Comparison of ENCODE assay signal across 8 cellular contexts in the genomic region with DNA sequence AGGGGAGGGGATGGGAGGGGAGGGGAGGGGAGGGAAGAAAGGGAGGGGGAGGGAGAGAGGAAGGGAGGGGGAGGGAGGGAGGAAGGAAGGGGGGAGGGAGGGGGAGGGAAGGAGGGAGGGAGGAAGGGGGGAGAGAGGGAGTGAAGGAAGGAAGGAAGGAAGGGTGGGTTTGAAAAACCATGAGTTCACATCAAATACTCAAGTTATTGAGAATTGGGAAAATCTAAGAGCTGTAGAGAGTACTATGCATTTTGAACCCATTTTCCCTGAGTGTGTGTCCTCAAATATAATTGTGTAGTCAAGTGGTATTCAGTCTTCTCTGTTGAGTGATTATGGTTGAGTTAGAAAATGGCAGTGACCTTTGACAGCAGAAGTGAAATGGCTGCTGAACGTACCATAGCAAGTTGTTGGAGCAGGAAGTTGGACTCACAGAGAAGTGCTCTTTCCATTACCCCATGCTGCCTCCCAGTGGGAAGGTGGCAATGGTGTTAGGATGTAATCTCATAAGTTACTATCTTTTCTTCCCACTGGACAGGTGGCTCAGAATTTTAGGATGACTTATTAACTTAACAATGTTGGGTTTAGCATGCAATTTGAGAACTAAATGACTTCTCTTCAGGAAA.
DNase-seq lines count a peak whose midpoint lies in the region; FAIRE-seq and TF ChIP-seq lines count a peak whose summit lies in the region.

No MANE protein-coding gene starts in this region.

- no peaks in the 10 kb centered on the region for H3K9me3 ChIP-seq in H9 (ENCODE audit: control insufficient read depth, low read depth, low read length)
- no peaks in the 10 kb centered on the region for H3K9me3 ChIP-seq in keratinocyte (ENCODE audit: control insufficient read depth, low read depth, low read length)
- H3K9me3 ChIP-seq in tibial nerve, result no peaks in the 10 kb centered on the region

- peak; percentile 49 for DNase-seq in SKM-1 treated with dmso at 0.1 percent for 144 hours (lab: John Stamatoyannopoulos, UW; ENCODE audit: unreplicated experiment)
- DNase-seq in SKM-1 (lab: John Stamatoyannopoulos, UW; ENCODE audit: unreplicated experiment), result no peak
- no peak for DNase-seq in H9
- DNase-seq in NCI-H446 treated with DMSO at 0.1 percent for 48 hours (lab: John Stamatoyannopoulos, UW), result peak; percentile 11
- DNase-seq in activated naive CD4-positive, alpha-beta T cell treated with anti-CD3 and anti-CD28 coated beads, Interleukin-2, amount 50 U/mL, for 16 hours, result peak; percentile 16
- peak; percentile 23 for DNase-seq in keratinocyte (ENCODE audit: low read depth, low spot score)
- DNase-seq in tibial nerve (ENCODE audit: low spot score in 2 of 2), result peak in 1 of 2 donors; percentile 35
- DNase-seq in amniotic stem cell (lab: John Stamatoyannopoulos, UW), result no peak

- H3K4me3 Mint-ChIP-seq in H9, result no peak overlapping the region

- no peak overlapping the region for H2BK15ac ChIP-seq in H9 (ENCODE audit: low read depth, low read length)

- WGBS in H9 (ENCODE audit: extremely low coverage, insufficient read length, low lambda C conversion rate), result no CpG with 5 or more reads among the region's 1 CpG
- WGBS in tibial nerve, 2 donors, result 9 to 38% methylated on average over 1 of the region's 1 CpG

- H3K79me2 ChIP-seq in H9 (ENCODE audit: insufficient read depth, low read length), result no peaks in the 10 kb centered on the region
- H3K79me2 ChIP-seq in keratinocyte (ENCODE audit: control insufficient read depth, insufficient read depth, low read length), result no peaks in the 10 kb centered on the region

- H3K23ac ChIP-seq in H9 (ENCODE audit: insufficient read length, low read depth, low read length), result no peak overlapping the region

- H3K36me3 Mint-ChIP-seq in H9 (ENCODE audit: insufficient read depth in 1 of 3, low read depth in 3 of 3), result peaks cover 6 to 16% (median 9%) of the 10 kb centered on the region in 3 experiments

- H3K36me3 ChIP-seq in keratinocyte (ENCODE audit: control insufficient read depth in 2 of 2, extremely low read depth in 1 of 2, insufficient read depth in 2 of 2, low read length in 2 of 2), result no peaks in the 10 kb centered on the region
- H3K36me3 ChIP-seq in tibial nerve, result no peaks in the 10 kb centered on the region

- H3K9me1 ChIP-seq in keratinocyte (ENCODE audit: control insufficient read depth, extremely low read depth, insufficient read depth, low read length), result no peaks in the 10 kb centered on the region

- no peak overlapping the region for H3K4ac ChIP-seq in H9 (ENCODE audit: low read depth, low read length)

- no peak for TF ChIP-seq POLR2A in tibial nerve (IDR thresholded peaks at IDR 0.05)

- no peaks in the 10 kb centered on the region for H3K23me2 ChIP-seq in H9 (ENCODE audit: insufficient read length, low read depth, low read length, poor library complexity, severe bottlenecking)

- H4K20me1 ChIP-seq in H9 (ENCODE audit: control insufficient read depth, insufficient read depth, insufficient read length) (no peaks in the 10 kb centered on the region), keratinocyte (ENCODE audit: control insufficient read depth, extremely low read depth, insufficient read depth, low read length) (no peaks in the 10 kb centered on the region)

- no peak overlapping the region for H2BK20ac ChIP-seq in H9 (ENCODE audit: low read depth, low read length, poor library complexity, severe bottlenecking)

- H4K5ac ChIP-seq in H9 (ENCODE audit: insufficient read length, low read depth, low read length), result no peak overlapping the region

- TF ChIP-seq CTCF in H9 (conservative IDR thresholded peaks at IDR 0.05) (peak; percentile 33; the same call in 1 of the 3 replicates), keratinocyte (optimal IDR thresholded peaks at IDR 0.05 in 1 of 3, IDR thresholded peaks at IDR 0.05 in 1 of 3, conservative IDR thresholded peaks at IDR 0.05 in 1 of 3; ENCODE audit: extremely low read depth in 1 of 3, insufficient read depth in 2 of 3, low read length in 3 of 3) (peak; percentile 59 to 95 (median 69)), tibial nerve (IDR thresholded peaks at IDR 0.05) (peak in 4 of 5 experiments; percentile 10 to 36 (median 19))

- H2AFZ ChIP-seq in H9 (ENCODE audit: low read length) (no peak overlapping the region), keratinocyte (ENCODE audit: control insufficient read depth, low read length) (no peak overlapping the region)

- no peaks in the 10 kb centered on the region; the same call in 1 of the 2 replicates for H3K4me1 ChIP-seq in H9 (ENCODE audit: insufficient read depth, low read length)
- H3K4me1 ChIP-seq in keratinocyte (ENCODE audit: control insufficient read depth, extremely low read depth, insufficient read depth, low read length), result peaks cover 14% of the 10 kb centered on the region
- H3K4me1 ChIP-seq in tibial nerve, result peaks cover 0 to 13% (median 0%) of the 10 kb centered on the region in 4 donors

- H3K4me3 ChIP-seq in keratinocyte (ENCODE audit: control insufficient read depth in 2 of 3, extremely low read depth in 1 of 3, insufficient read depth in 2 of 3, low read depth in 1 of 3, low read length in 3 of 3), result no peak overlapping the region
- H3K4me3 ChIP-seq in tibial nerve, result no peak overlapping the region

- H4K91ac ChIP-seq in H9 (ENCODE audit: insufficient read length, low read depth, low read length), result no peak overlapping the region

- H3K27ac Mint-ChIP-seq in H9, result no peak overlapping the region

- no peak overlapping the region for H2BK5ac ChIP-seq in H9 (ENCODE audit: insufficient read length, low read length)

- peaks cover 11 to 16% of the 10 kb centered on the region in 2 experiments for H3K9me3 Mint-ChIP-seq in H9

- no peak overlapping the region for H3K18ac ChIP-seq in H9 (ENCODE audit: insufficient read length, low read depth, low read length)

- no peak overlapping the region for H3K27ac ChIP-seq in H9 (ENCODE audit: insufficient read length, low read depth, low read length)
- H3K27ac ChIP-seq in keratinocyte (ENCODE audit: control insufficient read depth, insufficient read depth, low read length), result no peak overlapping the region
- H3K27ac ChIP-seq in tibial nerve, result no peak overlapping the region

- no peak overlapping the region for H2AK5ac ChIP-seq in H9 (ENCODE audit: insufficient read length, low read length)

- no peak for TF ChIP-seq EP300 in tibial nerve (IDR thresholded peaks at IDR 0.05)

- no peak overlapping the region for H4K8ac ChIP-seq in H9 (replicated peaks; ENCODE audit: insufficient read length, low read depth, low read length)

- H3K27me3 ChIP-seq in H9 (ENCODE audit: insufficient read depth, low read length) (no peaks in the 10 kb centered on the region), keratinocyte (ENCODE audit: control insufficient read depth, extremely low read depth, insufficient read depth, low read length) (no peaks in the 10 kb centered on the region), tibial nerve (no peaks in the 10 kb centered on the region)

- H2BK120ac ChIP-seq in H9 (ENCODE audit: low read depth, low read length, poor library complexity, severe bottlenecking), result no peak overlapping the region

- H3K4me2 ChIP-seq in H9 (ENCODE audit: insufficient read depth, insufficient read length, low read length) (no peak overlapping the region), keratinocyte (ENCODE audit: control insufficient read depth, extremely low read depth, insufficient read depth, low read depth, low read length) (no peak overlapping the region)

- H3K4me1 Mint-ChIP-seq in H9, result peaks cover 9 to 21% of the 10 kb centered on the region in 2 experiments

- H3K27me3 Mint-ChIP-seq in H9 (ENCODE audit: low read depth), result no peaks in the 10 kb centered on the region

- H3T11ph ChIP-seq in H9 (ENCODE audit: low read length), result no peak overlapping the region

- H3K56ac ChIP-seq in H9 (ENCODE audit: insufficient read length, low read depth, low read length), result no peak overlapping the region

- H3K9ac ChIP-seq in H9 (ENCODE audit: extremely low read depth, insufficient read length, low read length), result no peak overlapping the region
- H3K9ac ChIP-seq in keratinocyte (ENCODE audit: control insufficient read depth, extremely low read depth, insufficient read depth, low read length), result no peak overlapping the region

- H3K79me1 ChIP-seq in H9 (ENCODE audit: insufficient read depth, low read depth, low read length, poor library complexity, severe bottlenecking), result no peaks in the 10 kb centered on the region

- H3K14ac ChIP-seq in H9 (ENCODE audit: insufficient read depth, low read length), result no peak overlapping the region

- no peak overlapping the region for H2BK12ac ChIP-seq in H9 (ENCODE audit: insufficient read length, low read depth, low read length)

- dilution Hi-C loops in keratinocyte (cut with MboI; ENCODE audit: extremely low pct_ligation_motif_present, low sequenced_read_pairs), result no loop called here

- FAIRE-seq in keratinocyte (lab: Jason Lieb, UNC), result peak; percentile 94

Comparison
In these comparisons a context has a peak if more than half of its experiments do, and no peak if none do; other contexts are left out.
1. DNase-seq: peak in SKM-1 treated with dmso at 0.1 percent for 144 hours (single experiment), NCI-H446 treated with DMSO at 0.1 percent for 48 hours (single experiment), activated naive CD4-positive, alpha-beta T cell treated with anti-CD3 and anti-CD28 coated beads, Interleukin-2, amount 50 U/mL, for 16 hours (single experiment) and keratinocyte (single experiment); none in SKM-1 (single experiment), H9 (single experiment) and amniotic stem cell (single experiment).
2. CTCF ChIP-seq: peak in every context shown above with its lines; median percentile 69 in keratinocyte; 33 in H9; 19 in tibial nerve.